12 cellular contexts compared by ENCODE assay signal in genomic region chr7:151503902-151504714, GRCh38. TPM values are rescaled to one million over a fixed set of nuclear protein-coding genes. Genes with fewer than 3 reads are reported as not detected.
DNase-seq lines count a peak whose midpoint lies in the region; ATAC-seq and TF ChIP-seq lines count a peak whose summit lies in the region.
"Had no signal": no experiment of that assay in that cellular context is flagged by ENCODE, and none has a peak within 500 bp of the region (broad histone marks: within the 10 kb centered on the region; RNA-seq: fewer than 3 reads in every experiment).

No MANE protein-coding gene starts in this region.

- H4K20me1 ChIP-seq in PC-9 (ENCODE audit: insufficient read depth) = peaks cover 85% of the 10 kb centered on the region

- no peaks in the 10 kb centered on the region for H3K27me3 ChIP-seq in PC-9 (ENCODE audit: insufficient read depth, low read depth)
- no peaks in the 10 kb centered on the region for H3K27me3 ChIP-seq in sigmoid colon

- H3K27me3 Mint-ChIP-seq in T-helper 2 cell treated with Interferon-gamma antibody and Interleukin-4, amounts not matched to agents 5 μg/mL and 100 μg/mL, for 36 hours (ENCODE audit: low read depth) = no peaks in the 10 kb centered on the region
- H3K27me3 Mint-ChIP-seq in activated T-cell treated with anti-CD3 and anti-CD28 coated beads, Interleukin-2, amount 50 U/mL, for 72 hours (ENCODE audit: low read depth) = no peaks in the 10 kb centered on the region
- H3K27me3 Mint-ChIP-seq: brain; stimulated activated naive CD8-positive, alpha-beta T cell treated with anti-CD3 and anti-CD28 coated beads, Interleukin-15, Interleukin-2, amounts not matched to agents 100 ng/mL and 50 ng/mL, for 24 hours had no signal

- TF ChIP-seq CTCF in PC-9 (conservative IDR thresholded peaks at IDR 0.05) (no peak), fibroblast of the aortic adventitia (IDR thresholded peaks at IDR 0.05; ENCODE audit: insufficient read depth, low read length) (no peak), sigmoid colon (IDR thresholded peaks at IDR 0.05) (no peak)

- peaks cover 54% of the 10 kb centered on the region for H3F3A ChIP-seq in PC-9 (ENCODE audit: insufficient read depth, low read depth)

- no peak for TF ChIP-seq POLR2A in sigmoid colon (IDR thresholded peaks at IDR 0.05)

- no peak overlapping the region for H2AFZ ChIP-seq in PC-9

- peaks cover 5% of the 10 kb centered on the region for H3K36me3 Mint-ChIP-seq in T-helper 2 cell treated with Interferon-gamma antibody and Interleukin-4, amounts not matched to agents 5 μg/mL and 100 μg/mL, for 36 hours (ENCODE audit: low read depth)
- H3K36me3 Mint-ChIP-seq in activated T-cell treated with anti-CD3 and anti-CD28 coated beads, Interleukin-2, amount 50 U/mL, for 72 hours (ENCODE audit: insufficient read depth in 2 of 2) = peaks cover 2 to 4% of the 10 kb centered on the region in 2 donors

- no peak overlapping the region; the same call in 1 of the 2 replicates for H3K4me3 ChIP-seq in PC-9
- H3K4me3 ChIP-seq in fibroblast of the aortic adventitia (ENCODE audit: low read depth, low read length) = no peak overlapping the region
- H3K4me3 ChIP-seq in sigmoid colon = no peak overlapping the region
- H3K4me3 ChIP-seq: skin epidermis had no signal

- H3K4me1 Mint-ChIP-seq in T-helper 2 cell treated with Interferon-gamma antibody and Interleukin-4, amounts not matched to agents 5 μg/mL and 100 μg/mL, for 36 hours (ENCODE audit: low read depth) = peaks cover 26% of the 10 kb centered on the region
- peaks cover 66% of the 10 kb centered on the region for H3K4me1 Mint-ChIP-seq in activated T-cell treated with anti-CD3 and anti-CD28 coated beads, Interleukin-2, amount 50 U/mL, for 72 hours (ENCODE audit: low read depth)

- H3K4me1 ChIP-seq in PC-9 (replicated peaks; ENCODE audit: insufficient read depth) (peaks cover 39% of the 10 kb centered on the region), sigmoid colon (peaks cover 0 to 96% (median 76%) of the 10 kb centered on the region in 4 donors)

- no peak overlapping the region for H3K4me3 Mint-ChIP-seq in T-helper 2 cell treated with Interferon-gamma antibody and Interleukin-4, amounts not matched to agents 5 μg/mL and 100 μg/mL, for 36 hours
- no peak overlapping the region for H3K4me3 Mint-ChIP-seq in activated T-cell treated with anti-CD3 and anti-CD28 coated beads, Interleukin-2, amount 50 U/mL, for 72 hours
- H3K4me3 Mint-ChIP-seq: stimulated activated naive CD8-positive, alpha-beta T cell treated with anti-CD3 and anti-CD28 coated beads, Interleukin-15, Interleukin-2, amounts not matched to agents 100 ng/mL and 50 ng/mL, for 24 hours had no signal

- peak overlapping the region; percentile 57 for H3K4me2 ChIP-seq in PC-9

- 76 to 85% methylated on average over 7 of the region's 7 CpGs for WGBS in sigmoid colon, 2 donors

- H3K27ac ChIP-seq in PC-9 = peak overlapping the region; percentile 71
- H3K27ac ChIP-seq in sigmoid colon = peak overlapping the region; percentile 45 to 95 (median 82)
- H3K27ac ChIP-seq: skin epidermis had no signal

- H3K9me3 ChIP-seq in PC-9 (ENCODE audit: insufficient read depth, low read depth) (no peaks in the 10 kb centered on the region), sigmoid colon (no peaks in the 10 kb centered on the region)

- H3K79me2 ChIP-seq in PC-9 (ENCODE audit: low read depth) = peaks cover 100% of the 10 kb centered on the region

- no peak overlapping the region for H3K27ac Mint-ChIP-seq in T-helper 2 cell treated with Interferon-gamma antibody and Interleukin-4, amounts not matched to agents 5 μg/mL and 100 μg/mL, for 36 hours
- H3K27ac Mint-ChIP-seq in activated T-cell treated with anti-CD3 and anti-CD28 coated beads, Interleukin-2, amount 50 U/mL, for 72 hours = no peak overlapping the region
- H3K27ac Mint-ChIP-seq: stimulated activated naive CD8-positive, alpha-beta T cell treated with anti-CD3 and anti-CD28 coated beads, Interleukin-15, Interleukin-2, amounts not matched to agents 100 ng/mL and 50 ng/mL, for 24 hours had no signal

- CTCF ChIA-PET in PC-9 (lab: Charles Lee) = interaction anchor here (0.6 kb wide), 1 partner anchor 138 kb away, joined by 7 read pairs; no protein-coding TSS in a partner anchor

- DNase-seq in ELR (ENCODE audit: low read depth) (peak; percentile 84), PC-9 (peak; percentile 20 to 89), fibroblast of the aortic adventitia (ENCODE audit: low read depth) (peak; percentile 94), sigmoid colon (peak; percentile 80)
- no peak for DNase-seq in T-helper 2 cell treated with Interferon-gamma antibody and Interleukin-4, amounts not matched to agents 5 μg/mL and 100 μg/mL, for 36 hours (ENCODE audit: low spot score)
- DNase-seq in activated T-cell treated with anti-CD3 and anti-CD28 coated beads, Interleukin-2, amount 50 U/mL, for 72 hours = no peak
- DNase-seq: NCI-H524 treated with DMSO at 0.1 percent for 48 hours had no signal

- peak in 1 of 4 donors; percentile 16 for TF ChIP-seq EP300 in sigmoid colon (IDR thresholded peaks at IDR 0.05)

- POLR2A ChIA-PET in PC-9 (lab: Charles Lee; ENCODE audit: unreplicated experiment) = interaction anchor here (1.0 kb wide), 1 partner anchor 16 kb away, joined by 7 read pairs; the partner anchor contains the start of gene RHEB

- H3K9me3 Mint-ChIP-seq in T-helper 2 cell treated with Interferon-gamma antibody and Interleukin-4, amounts not matched to agents 5 μg/mL and 100 μg/mL, for 36 hours = no peaks in the 10 kb centered on the region
- H3K9me3 Mint-ChIP-seq in activated T-cell treated with anti-CD3 and anti-CD28 coated beads, Interleukin-2, amount 50 U/mL, for 72 hours = no peaks in the 10 kb centered on the region
- H3K9me3 Mint-ChIP-seq: stimulated activated naive CD8-positive, alpha-beta T cell treated with anti-CD3 and anti-CD28 coated beads, Interleukin-15, Interleukin-2, amounts not matched to agents 100 ng/mL and 50 ng/mL, for 24 hours had no signal

- ATAC-seq in HG02759 (IDR thresholded peaks at IDR 0.05; ENCODE audit: unreplicated experiment) (no peak), GM21367 (IDR thresholded peaks at IDR 0.05; ENCODE audit: unreplicated experiment) (no peak)
- no peak for ATAC-seq in activated T-cell treated with anti-CD3 and anti-CD28 coated beads, Interleukin-2, amount 50 U/mL, for 72 hours (replicated peaks in 1 of 2)

- no peaks in the 10 kb centered on the region for H3K9me2 ChIP-seq in PC-9 (ENCODE audit: insufficient read depth)

- intact Hi-C loops in PC-9 (cut with micrococcal nuclease; ENCODE audit: unreplicated experiment) (no loop called here), sigmoid colon (cut with DNase I) (loop anchor here (2.0 kb wide), 1 partner anchor 43 kb away; no protein-coding TSS in a partner anchor)

- BruUV-seq in PC-9 (replicated peaks; lab: Mats Ljungman, UMichigan) = no TSS peak

- H3K36me3 ChIP-seq in PC-9 (ENCODE audit: low read depth) (no peaks in the 10 kb centered on the region), sigmoid colon (no peaks in the 10 kb centered on the region)

RNA-seq across cellular contexts. Expression of gene RHEB, which starts 15.6 kb away (rescaled TPM):
- total RNA-seq in PC-9 (2021) (201 and 202 TPM in 2 replicates), fibroblast of the aortic adventitia (ENCODE audit: low replicate concordance) (98.8 and 173 TPM in 2 replicates), sigmoid colon (100 to 1,000 TPM; 121 to 162 (median 136) TPM)
- polyA plus RNA-seq in sigmoid colon = 100 to 1,000 TPM in 1 of 3 donors, 10 to 100 TPM in 2; 48.3 to 110 (median 91.3) TPM
- 10 to 100 TPM; 39.3 to 47.3 TPM for total RNA-seq in activated T-cell treated with anti-CD3 and anti-CD28 coated beads, Interleukin-2, amount 50 U/mL, for 72 hours

Comparison
In these comparisons a context has a peak if more than half of its experiments do, and no peak if none do; other contexts are left out.
1. DNase-seq: peak in ELR (single experiment), PC-9 (2 of 2), fibroblast of the aortic adventitia (single experiment) and sigmoid colon (single experiment); none in T-helper 2 cell treated with Interferon-gamma antibody and Interleukin-4, amounts not matched to agents 5 μg/mL and 100 μg/mL, for 36 hours (single experiment) and activated T-cell treated with anti-CD3 and anti-CD28 coated beads, Interleukin-2, amount 50 U/mL, for 72 hours (0 of 2).